ENCODE assay signal across 1 cellular context in the genomic region with DNA sequence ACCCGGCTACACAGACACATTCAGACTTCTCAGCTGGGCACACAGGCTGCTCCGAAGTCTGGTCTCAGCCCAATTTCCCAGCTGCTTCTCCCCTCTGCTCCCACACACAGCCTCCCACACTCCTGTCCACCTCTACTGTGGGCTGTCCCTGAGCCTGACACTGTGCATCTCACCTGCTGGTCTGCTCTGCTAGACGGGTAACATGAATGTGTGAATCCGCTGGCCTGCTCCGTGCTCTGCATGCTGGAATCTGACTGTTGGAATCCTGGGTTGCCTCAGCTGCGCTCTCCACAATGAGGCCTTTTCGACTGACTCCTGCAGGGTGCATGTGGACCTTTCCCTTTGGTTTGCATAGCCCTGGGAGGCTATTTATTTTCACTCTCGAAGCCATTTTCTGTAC.
TF ChIP-seq lines count a peak whose summit lies in the region.

No MANE protein-coding gene starts in this region.

TF ChIP-seq in neural cell, 6 proteins besides CTCF, POLR2A, EP300 and RAD21 (continued from another document):
- TF ChIP-seq, protein P1, sequence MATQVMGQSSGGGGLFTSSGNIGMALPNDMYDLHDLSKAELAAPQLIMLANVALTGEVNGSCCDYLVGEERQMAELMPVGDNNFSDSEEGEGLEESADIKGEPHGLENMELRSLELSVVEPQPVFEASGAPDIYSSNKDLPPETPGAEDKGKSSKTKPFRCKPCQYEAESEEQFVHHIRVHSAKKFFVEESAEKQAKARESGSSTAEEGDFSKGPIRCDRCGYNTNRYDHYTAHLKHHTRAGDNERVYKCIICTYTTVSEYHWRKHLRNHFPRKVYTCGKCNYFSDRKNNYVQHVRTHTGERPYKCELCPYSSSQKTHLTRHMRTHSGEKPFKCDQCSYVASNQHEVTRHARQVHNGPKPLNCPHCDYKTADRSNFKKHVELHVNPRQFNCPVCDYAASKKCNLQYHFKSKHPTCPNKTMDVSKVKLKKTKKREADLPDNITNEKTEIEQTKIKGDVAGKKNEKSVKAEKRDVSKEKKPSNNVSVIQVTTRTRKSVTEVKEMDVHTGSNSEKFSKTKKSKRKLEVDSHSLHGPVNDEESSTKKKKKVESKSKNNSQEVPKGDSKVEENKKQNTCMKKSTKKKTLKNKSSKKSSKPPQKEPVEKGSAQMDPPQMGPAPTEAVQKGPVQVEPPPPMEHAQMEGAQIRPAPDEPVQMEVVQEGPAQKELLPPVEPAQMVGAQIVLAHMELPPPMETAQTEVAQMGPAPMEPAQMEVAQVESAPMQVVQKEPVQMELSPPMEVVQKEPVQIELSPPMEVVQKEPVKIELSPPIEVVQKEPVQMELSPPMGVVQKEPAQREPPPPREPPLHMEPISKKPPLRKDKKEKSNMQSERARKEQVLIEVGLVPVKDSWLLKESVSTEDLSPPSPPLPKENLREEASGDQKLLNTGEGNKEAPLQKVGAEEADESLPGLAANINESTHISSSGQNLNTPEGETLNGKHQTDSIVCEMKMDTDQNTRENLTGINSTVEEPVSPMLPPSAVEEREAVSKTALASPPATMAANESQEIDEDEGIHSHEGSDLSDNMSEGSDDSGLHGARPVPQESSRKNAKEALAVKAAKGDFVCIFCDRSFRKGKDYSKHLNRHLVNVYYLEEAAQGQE (IDR thresholded peaks at IDR 0.05; ENCODE audit: borderline replicate concordance): no peak
